16 cellular contexts compared by ENCODE assay signal in the genomic region with DNA sequence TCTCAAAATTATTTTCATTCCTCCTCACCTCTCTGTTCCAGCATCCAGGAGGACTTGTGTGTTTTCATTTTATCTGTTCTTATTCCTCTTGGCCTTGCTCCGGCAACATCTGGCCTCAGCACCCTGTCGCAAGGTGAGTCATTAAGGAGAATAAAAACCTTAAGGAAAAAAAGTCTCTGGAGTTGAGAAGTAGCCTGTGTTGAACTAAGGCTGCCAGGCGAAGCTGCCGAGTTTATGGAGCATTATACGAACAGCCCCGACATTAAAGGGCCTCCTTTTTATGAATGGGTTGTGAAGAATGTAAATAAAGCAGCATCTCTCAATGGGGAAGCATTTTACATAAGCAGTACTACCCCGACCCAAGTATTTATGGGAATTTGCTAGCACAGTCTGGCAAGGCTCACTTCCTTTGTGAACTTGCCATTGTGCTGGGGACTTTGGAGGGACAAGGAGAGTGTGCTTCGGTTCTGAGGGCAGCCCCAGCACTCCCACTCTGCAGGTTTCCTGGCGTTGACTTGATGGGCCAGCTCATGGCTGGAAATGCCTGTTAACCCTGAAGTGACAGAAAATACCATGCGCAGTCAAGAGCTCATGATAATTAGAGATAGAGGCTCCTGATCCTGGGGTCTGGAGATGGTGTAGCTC. TPM values are rescaled to one million over a fixed set of nuclear protein-coding genes. Genes with fewer than 3 reads are reported as not detected.
DNase-seq lines count a peak whose midpoint lies in the region; ATAC-seq, FAIRE-seq and TF ChIP-seq lines count a peak whose summit lies in the region.
"Had no signal": no experiment of that assay in that cellular context is flagged by ENCODE, and none has a peak within 500 bp of the region (broad histone marks: within the 10 kb centered on the region; RNA-seq: fewer than 3 reads in every experiment).

No MANE protein-coding gene starts in this region.

- H2AFZ ChIP-seq in astrocyte (ENCODE audit: low read depth, low read length) (no peak overlapping the region), keratinocyte (ENCODE audit: control insufficient read depth, low read length) (no peak overlapping the region)

- H3K27ac ChIP-seq in left ventricle myocardium inferior (replicated peaks) (peak overlapping the region; percentile 51), astrocyte (ENCODE audit: low read depth, low read length) (no peak overlapping the region), keratinocyte (ENCODE audit: control insufficient read depth, insufficient read depth, low read length) (no peak overlapping the region)
- H3K27ac ChIP-seq: right lobe of liver, thoracic aorta had no signal

- CTCF ChIA-PET in GM10248 (lab: Yijun Ruan, JAX) = interaction anchor here (1.1 to 1.9 kb wide), 5 partner anchors 9 to 108 kb away, joined by 3 to 6 read pairs (median 4); no protein-coding TSS in a partner anchor

- H3K27me3 Mint-ChIP-seq in astrocyte (ENCODE audit: low read depth, unreplicated experiment) (no peaks in the 10 kb centered on the region), type B pancreatic cell (peaks cover 21% of the 10 kb centered on the region)

- H3K9me3 ChIP-seq in left ventricle myocardium inferior (replicated peaks) (no peaks in the 10 kb centered on the region), astrocyte (ENCODE audit: insufficient read depth, low read depth, low read length) (no peaks in the 10 kb centered on the region), keratinocyte (ENCODE audit: control insufficient read depth, low read depth, low read length) (no peaks in the 10 kb centered on the region)
- H3K9me3 ChIP-seq: right lobe of liver, thoracic aorta had no signal

- peak overlapping the region; percentile 54 for H3K4me3 Mint-ChIP-seq in astrocyte (ENCODE audit: unreplicated experiment)
- H3K4me3 Mint-ChIP-seq in type B pancreatic cell = peak overlapping the region; percentile 52
- H3K4me3 Mint-ChIP-seq: dendritic cell treated with granulocyte-macrophage colony-stimulating factor and Interleukin-4, amounts not matched to agents 40 ng/mL and 50 ng/mL, for 4 days had no signal

- no peaks in the 10 kb centered on the region for H3K36me3 ChIP-seq in left ventricle myocardium inferior
- no peaks in the 10 kb centered on the region for H3K36me3 ChIP-seq in astrocyte (ENCODE audit: insufficient read depth, low read length)
- H3K36me3 ChIP-seq in keratinocyte (ENCODE audit: control insufficient read depth in 2 of 2, extremely low read depth in 1 of 2, insufficient read depth in 2 of 2, low read length in 2 of 2) = peaks cover 0 to 4% of the 10 kb centered on the region in 2 experiments
- H3K36me3 ChIP-seq: right lobe of liver, thoracic aorta had no signal

- DNase-seq in left ventricle myocardium inferior (no peak), cardiac septum (ENCODE audit: low spot score) (no peak), astrocyte (ENCODE audit: low read depth) (peak; percentile 62), keratinocyte (ENCODE audit: low read depth, low spot score) (no peak), type B pancreatic cell (ENCODE audit: extremely low spot score, unreplicated experiment) (no peak), GM10248 (ENCODE audit: extremely low spot score) (no peak)
- no peak for DNase-seq in stimulated activated CD4-positive, alpha-beta T cell treated with anti-CD3 and anti-CD28 coated beads, Interleukin-2, amount 100 ng/mL, for 24 hours
- DNase-seq: activated CD4-positive, alpha-beta T cell treated with anti-CD3 and anti-CD28 coated beads for 4 hours; activated naive CD4-positive, alpha-beta T cell treated with Interleukin-2 at 50 U/mL for 16 hours; DND-41; midbrain; NCI-H1417; right lobe of liver had no signal

- H3K36me3 Mint-ChIP-seq in astrocyte (ENCODE audit: low read depth, unreplicated experiment) (peaks cover 2% of the 10 kb centered on the region), type B pancreatic cell (no peaks in the 10 kb centered on the region)

- peaks cover 71% of the 10 kb centered on the region for H3K79me2 ChIP-seq in astrocyte (ENCODE audit: insufficient read depth, low read length)
- H3K79me2 ChIP-seq in keratinocyte (ENCODE audit: control insufficient read depth, insufficient read depth, low read length) = peaks cover 46% of the 10 kb centered on the region

- dilution Hi-C loops in keratinocyte (cut with MboI; ENCODE audit: extremely low pct_ligation_motif_present, low sequenced_read_pairs) = no loop called here

- H3K9me1 ChIP-seq in keratinocyte (ENCODE audit: control insufficient read depth, extremely low read depth, insufficient read depth, low read length) = no peaks in the 10 kb centered on the region

- H3K9me3 Mint-ChIP-seq in astrocyte (ENCODE audit: unreplicated experiment) (no peaks in the 10 kb centered on the region), type B pancreatic cell (no peaks in the 10 kb centered on the region)
- H3K9me3 Mint-ChIP-seq: dendritic cell treated with granulocyte-macrophage colony-stimulating factor and Interleukin-4, amounts not matched to agents 40 ng/mL and 50 ng/mL, for 4 days had no signal

- intact Hi-C loops in left ventricle myocardium inferior (cut with micrococcal nuclease) (no loop called here), cardiac septum (cut with DNase I) (no loop called here)

- H3K27me3 ChIP-seq in left ventricle myocardium inferior (ENCODE audit: low read depth) (no peaks in the 10 kb centered on the region), astrocyte (ENCODE audit: insufficient read depth, low read length) (no peaks in the 10 kb centered on the region), keratinocyte (ENCODE audit: control insufficient read depth, extremely low read depth, insufficient read depth, low read length) (no peaks in the 10 kb centered on the region)
- H3K27me3 ChIP-seq: right lobe of liver had no signal

- peak overlapping the region; percentile 64 for H3K4me2 ChIP-seq in astrocyte (ENCODE audit: low read length)
- peak overlapping the region; percentile 29 for H3K4me2 ChIP-seq in keratinocyte (ENCODE audit: control insufficient read depth, extremely low read depth, insufficient read depth, low read depth, low read length)

- POLR2A ChIA-PET in GM10248 (lab: Yijun Ruan, JAX) = no interaction called here

- TF ChIP-seq CTCF in left ventricle myocardium inferior (IDR thresholded peaks at IDR 0.05; ENCODE audit: borderline replicate concordance) = no peak
- no peak for TF ChIP-seq CTCF in astrocyte (IDR thresholded peaks at IDR 0.05; ENCODE audit: insufficient read depth, low read depth, low read length)
- TF ChIP-seq CTCF in keratinocyte (optimal IDR thresholded peaks at IDR 0.05 in 1 of 3, IDR thresholded peaks at IDR 0.05 in 1 of 3, conservative IDR thresholded peaks at IDR 0.05 in 1 of 3; ENCODE audit: extremely low read depth in 1 of 3, insufficient read depth in 2 of 3, low read length in 3 of 3) = no peak
- no peak for TF ChIP-seq CTCF in type B pancreatic cell (conservative IDR thresholded peaks at IDR 0.05)
- TF ChIP-seq CTCF in GM10248 (IDR thresholded peaks at IDR 0.05; ENCODE audit: control extremely low read depth, extremely low read depth, low read depth, missing control alignments) = no peak

- H3K4me1 Mint-ChIP-seq in astrocyte (ENCODE audit: low read depth, unreplicated experiment) (peaks cover 37% of the 10 kb centered on the region), type B pancreatic cell (ENCODE audit: unreplicated experiment) (peaks cover 46% of the 10 kb centered on the region)

- H3K27ac Mint-ChIP-seq in astrocyte (ENCODE audit: unreplicated experiment) (peak overlapping the region; percentile 62), type B pancreatic cell (no peak overlapping the region)
- H3K27ac Mint-ChIP-seq: dendritic cell treated with granulocyte-macrophage colony-stimulating factor and Interleukin-4, amounts not matched to agents 40 ng/mL and 50 ng/mL, for 4 days had no signal

- H3K4me1 ChIP-seq in left ventricle myocardium inferior (peaks cover 57% of the 10 kb centered on the region), astrocyte (ENCODE audit: insufficient read depth, low read length) (peaks cover 22% of the 10 kb centered on the region), keratinocyte (ENCODE audit: control insufficient read depth, extremely low read depth, insufficient read depth, low read length) (peaks cover 7% of the 10 kb centered on the region)

- peaks cover 75% of the 10 kb centered on the region for H4K20me1 ChIP-seq in astrocyte (ENCODE audit: insufficient read depth, low read length)
- H4K20me1 ChIP-seq in keratinocyte (ENCODE audit: control insufficient read depth, extremely low read depth, insufficient read depth, low read length) = peaks cover 3% of the 10 kb centered on the region

- ATAC-seq in GM19463 (IDR thresholded peaks at IDR 0.05; ENCODE audit: unreplicated experiment) = no peak
- ATAC-seq: right lobe of liver had no signal

- no peak overlapping the region for H3K4me3 ChIP-seq in left ventricle myocardium inferior
- H3K4me3 ChIP-seq in astrocyte (ENCODE audit: insufficient read depth, low read depth, low read length) = no peak overlapping the region
- no peak overlapping the region for H3K4me3 ChIP-seq in keratinocyte (ENCODE audit: control insufficient read depth in 2 of 3, extremely low read depth in 1 of 3, insufficient read depth in 2 of 3, low read depth in 1 of 3, low read length in 3 of 3)
- H3K4me3 ChIP-seq: right lobe of liver, thoracic aorta had no signal

- no peak for FAIRE-seq in astrocyte (lab: Jason Lieb, UNC)
- FAIRE-seq in keratinocyte (lab: Jason Lieb, UNC) = peak; percentile 75

- peak overlapping the region; percentile 17 for H3K9ac ChIP-seq in astrocyte (ENCODE audit: low read length)
- no peak overlapping the region for H3K9ac ChIP-seq in keratinocyte (ENCODE audit: control insufficient read depth, extremely low read depth, insufficient read depth, low read length)

RNA-seq across cellular contexts. Expression of a gene that starts 4.8 kb away (rescaled TPM):
- total RNA-seq in left ventricle myocardium inferior (17.1 TPM), cardiac septum (17.7 TPM), astrocyte (30.4 and 32.2 TPM in 2 replicates), type B pancreatic cell (ENCODE audit: low replicate concordance) (21.6 and 24.8 TPM in 2 replicates)
- polyA plus RNA-seq in keratinocyte = 4.8 to 6.9 TPM (median 6.8 TPM) in 3 replicates
- 2.1 TPM for polyA plus RNA-seq in keratinocyte (2011; ENCODE audit: low read depth)
- 4.7 and 7.3 TPM in 2 replicates for polyA plus RNA-seq in keratinocyte (2011; cell fraction: cytosol; rRNA removed)
- 19.0 and 21.5 TPM in 2 replicates for polyA plus RNA-seq in keratinocyte (2011; cell fraction: nucleus; rRNA removed)
- polyA plus RNA-seq in keratinocyte (2012; ENCODE audit: low replicate concordance) = 11.5 and 11.9 TPM in 2 replicates
- polyA minus RNA-seq in keratinocyte = 7.7 to 18.9 TPM (median 7.7 TPM) in 3 replicates
- polyA minus RNA-seq in keratinocyte (2011; cell fraction: cytosol; rRNA and poly(A)+ RNA removed) = 10.4 TPM
- 12.7 and 13.2 TPM in 2 replicates for polyA minus RNA-seq in keratinocyte (2011; cell fraction: nucleus; rRNA and poly(A)+ RNA removed)

RNA-seq across cellular contexts. Expression of a gene that starts 25.3 kb away (rescaled TPM):
- total RNA-seq in left ventricle myocardium inferior (8.4 TPM), cardiac septum (8.4 TPM), astrocyte (25.7 and 26.4 TPM in 2 replicates), type B pancreatic cell (ENCODE audit: low replicate concordance) (12.7 and 24.2 TPM in 2 replicates)
- 1.1 to 4.4 TPM (median 1.5 TPM) in 3 replicates for polyA plus RNA-seq in keratinocyte
- 1.1 TPM for polyA plus RNA-seq in keratinocyte (2011; ENCODE audit: low read depth)
- 0.88 and 0.91 TPM in 2 replicates for polyA plus RNA-seq in keratinocyte (2011; cell fraction: cytosol; rRNA removed)
- polyA plus RNA-seq in keratinocyte (2011; cell fraction: nucleus; rRNA removed) = 3.9 and 4.0 TPM in 2 replicates
- polyA plus RNA-seq in keratinocyte (2012; ENCODE audit: low replicate concordance) = 2.2 and 4.2 TPM in 2 replicates
- 1.2 to 3.6 TPM (median 1.5 TPM) in 3 replicates for polyA minus RNA-seq in keratinocyte
- 1.7 TPM for polyA minus RNA-seq in keratinocyte (2011; cell fraction: cytosol; rRNA and poly(A)+ RNA removed)
- 1.9 TPM in 2 replicates for polyA minus RNA-seq in keratinocyte (2011; cell fraction: nucleus; rRNA and poly(A)+ RNA removed)

RNA-seq across cellular contexts. Expression of a gene that starts 39.9 kb away (rescaled TPM):
- total RNA-seq in left ventricle myocardium inferior (106 TPM), cardiac septum (106 TPM), astrocyte (53.6 and 55.1 TPM in 2 replicates), type B pancreatic cell (ENCODE audit: low replicate concordance) (31.9 and 86.6 TPM in 2 replicates)
- 13.0 to 18.1 TPM (median 14.2 TPM) in 3 replicates for polyA plus RNA-seq in keratinocyte
- polyA plus RNA-seq in keratinocyte (2011; ENCODE audit: low read depth) = 1.3 TPM
- 8.5 and 9.2 TPM in 2 replicates for polyA plus RNA-seq in keratinocyte (2011; cell fraction: cytosol; rRNA removed)
- polyA plus RNA-seq in keratinocyte (2011; cell fraction: nucleus; rRNA removed) = 22.2 and 24.6 TPM in 2 replicates
- 2.2 and 11.4 TPM in 2 replicates for polyA plus RNA-seq in keratinocyte (2012; ENCODE audit: low replicate concordance)
- 13.9 to 17.1 TPM (median 15.0 TPM) in 3 replicates for polyA minus RNA-seq in keratinocyte
- polyA minus RNA-seq in keratinocyte (2011; cell fraction: cytosol; rRNA and poly(A)+ RNA removed) = 13.2 TPM
- polyA minus RNA-seq in keratinocyte (2011; cell fraction: nucleus; rRNA and poly(A)+ RNA removed) = 11.8 and 20.4 TPM in 2 replicates
